8 cellular contexts compared by ENCODE assay signal in genomic region chr6:166997768-166998255, GRCh38. TPM values are rescaled to one million over a fixed set of nuclear protein-coding genes. Genes with fewer than 3 reads are reported as not detected.
DNase-seq lines count a peak whose midpoint lies in the region; ATAC-seq and TF ChIP-seq lines count a peak whose summit lies in the region.

No MANE protein-coding gene starts in this region.

- H3K27ac ChIP-seq in HL-60 (replicated peaks) (peak overlapping the region; percentile 88), osteoblast (ENCODE audit: low read depth, low read length) (peak overlapping the region; percentile 56), urinary bladder (ENCODE audit: low read depth) (no peak overlapping the region)

- H3K36me3 ChIP-seq in BE2C (no peaks in the 10 kb centered on the region; the same call in 1 of the 2 replicates), osteoblast (ENCODE audit: insufficient read depth, low read length) (peaks cover 4% of the 10 kb centered on the region), urinary bladder (ENCODE audit: insufficient read depth) (no peaks in the 10 kb centered on the region)

- H3K4me1 ChIP-seq in BE2C: no peaks in the 10 kb centered on the region
- peaks cover 18% of the 10 kb centered on the region for H3K4me1 ChIP-seq in osteoblast (ENCODE audit: insufficient read depth, low read length)
- H3K4me1 ChIP-seq in urinary bladder (ENCODE audit: insufficient read depth): no peaks in the 10 kb centered on the region

- H3K27me3 ChIP-seq in BE2C (no peaks in the 10 kb centered on the region), HL-60 (ENCODE audit: insufficient read depth, poor library complexity, severe bottlenecking) (no peaks in the 10 kb centered on the region), osteoblast (ENCODE audit: insufficient read depth, low read length) (no peaks in the 10 kb centered on the region)

- 4% methylated on average over 38 of the region's 38 CpGs for WGBS in urinary bladder

- peak overlapping the region; percentile 93 for H2AFZ ChIP-seq in osteoblast (ENCODE audit: low read length)

- peak; percentile 77 for DNase-seq in BE2C
- DNase-seq in HL-60 (ENCODE audit: low read depth in 1 of 2, low spot score in 1 of 2): peak; percentile 65 to 80
- DNase-seq in RPMI7951 (ENCODE audit: low read depth): peak; percentile 71
- peak; percentile 84 for DNase-seq in activated effector memory CD4-positive, alpha-beta T cell treated with anti-CD3 and anti-CD28 coated beads, Interleukin-2, amount 50 U/mL, for 16 hours
- peak; percentile 19 for DNase-seq in germinal center (ENCODE audit: low spot score)
- peak; percentile 91 for DNase-seq in osteoblast (ENCODE audit: insufficient read length, low spot score, missing footprints)

- H3K4me2 ChIP-seq in osteoblast (ENCODE audit: insufficient read depth, low read length): peak overlapping the region; percentile 94

- ATAC-seq in GM18907 (IDR thresholded peaks at IDR 0.05; ENCODE audit: unreplicated experiment): peak; percentile 30

- TF ChIP-seq CTCF in BE2C (IDR thresholded peaks at IDR 0.05; ENCODE audit: low read depth, low read length): peak; percentile 67
- no peak for TF ChIP-seq CTCF in HL-60 (IDR thresholded peaks at IDR 0.05; ENCODE audit: insufficient read depth, low read length)
- TF ChIP-seq CTCF in osteoblast (IDR thresholded peaks at IDR 0.05; ENCODE audit: extremely low read depth, low read depth, low read length): peak; percentile 59

- H3K4me3 ChIP-seq in BE2C (ENCODE audit: low read depth, low read length) (peak overlapping the region; percentile 91), HL-60 (replicated peaks; ENCODE audit: insufficient read depth, low read length) (peak overlapping the region; percentile 97), osteoblast (ENCODE audit: insufficient read depth, low read length) (peak overlapping the region; percentile 90), urinary bladder (ENCODE audit: low read depth, low read length) (peak overlapping the region; percentile 98)

- peaks cover 77% of the 10 kb centered on the region for H3K79me2 ChIP-seq in osteoblast (ENCODE audit: insufficient read depth, low read length)

- H3K9me3 ChIP-seq in BE2C (no peaks in the 10 kb centered on the region), osteoblast (ENCODE audit: low read depth, low read length) (no peaks in the 10 kb centered on the region)

- H4K20me1 ChIP-seq in osteoblast (ENCODE audit: insufficient read depth, low read length): peaks cover 9% of the 10 kb centered on the region

RNA-seq across cellular contexts. Expression of gene CEP43, which starts 1.4 kb away (rescaled TPM):
- 11.8 TPM for polyA plus RNA-seq in BE2C (2012; ENCODE audit: insufficient read depth, insufficient read length, low read depth)
- 41.4 and 54.5 TPM in 2 replicates for total RNA-seq in RPMI7951 (2014; rRNA removed; shearing (Covaris generic))
- total RNA-seq in osteoblast: 19.4 and 19.5 TPM in 2 replicates
- total RNA-seq in urinary bladder: 37.8 TPM
- 5.9 TPM for polyA plus RNA-seq in urinary bladder

RNA-seq across cellular contexts. Expression of gene RNASET2, which starts 41.5 kb away (rescaled TPM):
- 14.1 TPM for polyA plus RNA-seq in BE2C (2012; ENCODE audit: insufficient read depth, insufficient read length, low read depth)
- total RNA-seq in RPMI7951 (2014; rRNA removed; shearing (Covaris generic)): 19.2 and 26.7 TPM in 2 replicates
- total RNA-seq in osteoblast (41.3 and 47.8 TPM in 2 replicates), urinary bladder (54.5 TPM)
- polyA plus RNA-seq in urinary bladder: 42.8 TPM

Comparison
In these comparisons a context has a peak if more than half of its experiments do, and no peak if none do; other contexts are left out.
1. DNase-seq: peak in every context shown above with its lines; median percentile 91 in osteoblast; 84 in activated effector memory CD4-positive, alpha-beta T cell treated with anti-CD3 and anti-CD28 coated beads, Interleukin-2, amount 50 U/mL, for 16 hours; 77 in BE2C; 72 in HL-60; 71 in RPMI7951; 19 in germinal center.